ENCODE assay signal across 2 cellular contexts in the genomic region with DNA sequence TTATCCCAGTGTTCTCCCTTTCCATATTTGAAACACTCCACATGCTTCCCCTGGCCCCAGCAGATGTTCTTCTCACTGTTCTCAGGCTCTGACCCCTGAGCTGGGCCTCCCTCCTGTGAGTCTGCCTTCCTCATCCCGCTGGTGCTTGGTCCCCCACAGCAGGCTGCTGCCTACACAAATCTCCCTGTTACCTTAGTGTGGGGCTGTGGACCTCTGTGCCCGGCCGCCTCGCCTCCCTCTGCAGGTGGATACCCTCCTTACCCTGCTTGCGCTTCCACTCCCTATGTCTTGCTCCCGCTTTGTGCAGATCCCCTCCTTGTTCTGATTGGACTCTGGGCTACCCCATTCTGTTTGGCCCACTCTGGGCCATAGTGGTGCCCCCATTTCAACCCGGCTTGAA.
TF ChIP-seq lines count a peak whose summit lies in the region.

No MANE protein-coding gene starts in this region.

TF ChIP-seq in GM23338, 12 proteins besides CTCF, POLR2A, EP300 and RAD21 (continued from another document):
- TF ChIP-seq, protein P1, sequence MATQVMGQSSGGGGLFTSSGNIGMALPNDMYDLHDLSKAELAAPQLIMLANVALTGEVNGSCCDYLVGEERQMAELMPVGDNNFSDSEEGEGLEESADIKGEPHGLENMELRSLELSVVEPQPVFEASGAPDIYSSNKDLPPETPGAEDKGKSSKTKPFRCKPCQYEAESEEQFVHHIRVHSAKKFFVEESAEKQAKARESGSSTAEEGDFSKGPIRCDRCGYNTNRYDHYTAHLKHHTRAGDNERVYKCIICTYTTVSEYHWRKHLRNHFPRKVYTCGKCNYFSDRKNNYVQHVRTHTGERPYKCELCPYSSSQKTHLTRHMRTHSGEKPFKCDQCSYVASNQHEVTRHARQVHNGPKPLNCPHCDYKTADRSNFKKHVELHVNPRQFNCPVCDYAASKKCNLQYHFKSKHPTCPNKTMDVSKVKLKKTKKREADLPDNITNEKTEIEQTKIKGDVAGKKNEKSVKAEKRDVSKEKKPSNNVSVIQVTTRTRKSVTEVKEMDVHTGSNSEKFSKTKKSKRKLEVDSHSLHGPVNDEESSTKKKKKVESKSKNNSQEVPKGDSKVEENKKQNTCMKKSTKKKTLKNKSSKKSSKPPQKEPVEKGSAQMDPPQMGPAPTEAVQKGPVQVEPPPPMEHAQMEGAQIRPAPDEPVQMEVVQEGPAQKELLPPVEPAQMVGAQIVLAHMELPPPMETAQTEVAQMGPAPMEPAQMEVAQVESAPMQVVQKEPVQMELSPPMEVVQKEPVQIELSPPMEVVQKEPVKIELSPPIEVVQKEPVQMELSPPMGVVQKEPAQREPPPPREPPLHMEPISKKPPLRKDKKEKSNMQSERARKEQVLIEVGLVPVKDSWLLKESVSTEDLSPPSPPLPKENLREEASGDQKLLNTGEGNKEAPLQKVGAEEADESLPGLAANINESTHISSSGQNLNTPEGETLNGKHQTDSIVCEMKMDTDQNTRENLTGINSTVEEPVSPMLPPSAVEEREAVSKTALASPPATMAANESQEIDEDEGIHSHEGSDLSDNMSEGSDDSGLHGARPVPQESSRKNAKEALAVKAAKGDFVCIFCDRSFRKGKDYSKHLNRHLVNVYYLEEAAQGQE (IDR thresholded peaks at IDR 0.05; ENCODE audit: unreplicated experiment) = no peak
- TF ChIP-seq, protein P2, sequence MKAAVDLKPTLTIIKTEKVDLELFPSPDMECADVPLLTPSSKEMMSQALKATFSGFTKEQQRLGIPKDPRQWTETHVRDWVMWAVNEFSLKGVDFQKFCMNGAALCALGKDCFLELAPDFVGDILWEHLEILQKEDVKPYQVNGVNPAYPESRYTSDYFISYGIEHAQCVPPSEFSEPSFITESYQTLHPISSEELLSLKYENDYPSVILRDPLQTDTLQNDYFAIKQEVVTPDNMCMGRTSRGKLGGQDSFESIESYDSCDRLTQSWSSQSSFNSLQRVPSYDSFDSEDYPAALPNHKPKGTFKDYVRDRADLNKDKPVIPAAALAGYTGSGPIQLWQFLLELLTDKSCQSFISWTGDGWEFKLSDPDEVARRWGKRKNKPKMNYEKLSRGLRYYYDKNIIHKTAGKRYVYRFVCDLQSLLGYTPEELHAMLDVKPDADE (IDR thresholded peaks at IDR 0.05) = no peak
- no peak for TF ChIP-seq STAT1 (IDR thresholded peaks at IDR 0.05; ENCODE audit: unreplicated experiment)
- TF ChIP-seq EZH2phosphoT487 (IDR thresholded peaks at IDR 0.05; ENCODE audit: unreplicated experiment) = no peak
- TF ChIP-seq NANOG (IDR thresholded peaks at IDR 0.05; ENCODE audit: borderline replicate concordance) = no peak
- TF ChIP-seq ZNF114 (CRISPR knock-in tag; IDR thresholded peaks at IDR 0.05) = no peak
- TF ChIP-seq, protein P3, sequence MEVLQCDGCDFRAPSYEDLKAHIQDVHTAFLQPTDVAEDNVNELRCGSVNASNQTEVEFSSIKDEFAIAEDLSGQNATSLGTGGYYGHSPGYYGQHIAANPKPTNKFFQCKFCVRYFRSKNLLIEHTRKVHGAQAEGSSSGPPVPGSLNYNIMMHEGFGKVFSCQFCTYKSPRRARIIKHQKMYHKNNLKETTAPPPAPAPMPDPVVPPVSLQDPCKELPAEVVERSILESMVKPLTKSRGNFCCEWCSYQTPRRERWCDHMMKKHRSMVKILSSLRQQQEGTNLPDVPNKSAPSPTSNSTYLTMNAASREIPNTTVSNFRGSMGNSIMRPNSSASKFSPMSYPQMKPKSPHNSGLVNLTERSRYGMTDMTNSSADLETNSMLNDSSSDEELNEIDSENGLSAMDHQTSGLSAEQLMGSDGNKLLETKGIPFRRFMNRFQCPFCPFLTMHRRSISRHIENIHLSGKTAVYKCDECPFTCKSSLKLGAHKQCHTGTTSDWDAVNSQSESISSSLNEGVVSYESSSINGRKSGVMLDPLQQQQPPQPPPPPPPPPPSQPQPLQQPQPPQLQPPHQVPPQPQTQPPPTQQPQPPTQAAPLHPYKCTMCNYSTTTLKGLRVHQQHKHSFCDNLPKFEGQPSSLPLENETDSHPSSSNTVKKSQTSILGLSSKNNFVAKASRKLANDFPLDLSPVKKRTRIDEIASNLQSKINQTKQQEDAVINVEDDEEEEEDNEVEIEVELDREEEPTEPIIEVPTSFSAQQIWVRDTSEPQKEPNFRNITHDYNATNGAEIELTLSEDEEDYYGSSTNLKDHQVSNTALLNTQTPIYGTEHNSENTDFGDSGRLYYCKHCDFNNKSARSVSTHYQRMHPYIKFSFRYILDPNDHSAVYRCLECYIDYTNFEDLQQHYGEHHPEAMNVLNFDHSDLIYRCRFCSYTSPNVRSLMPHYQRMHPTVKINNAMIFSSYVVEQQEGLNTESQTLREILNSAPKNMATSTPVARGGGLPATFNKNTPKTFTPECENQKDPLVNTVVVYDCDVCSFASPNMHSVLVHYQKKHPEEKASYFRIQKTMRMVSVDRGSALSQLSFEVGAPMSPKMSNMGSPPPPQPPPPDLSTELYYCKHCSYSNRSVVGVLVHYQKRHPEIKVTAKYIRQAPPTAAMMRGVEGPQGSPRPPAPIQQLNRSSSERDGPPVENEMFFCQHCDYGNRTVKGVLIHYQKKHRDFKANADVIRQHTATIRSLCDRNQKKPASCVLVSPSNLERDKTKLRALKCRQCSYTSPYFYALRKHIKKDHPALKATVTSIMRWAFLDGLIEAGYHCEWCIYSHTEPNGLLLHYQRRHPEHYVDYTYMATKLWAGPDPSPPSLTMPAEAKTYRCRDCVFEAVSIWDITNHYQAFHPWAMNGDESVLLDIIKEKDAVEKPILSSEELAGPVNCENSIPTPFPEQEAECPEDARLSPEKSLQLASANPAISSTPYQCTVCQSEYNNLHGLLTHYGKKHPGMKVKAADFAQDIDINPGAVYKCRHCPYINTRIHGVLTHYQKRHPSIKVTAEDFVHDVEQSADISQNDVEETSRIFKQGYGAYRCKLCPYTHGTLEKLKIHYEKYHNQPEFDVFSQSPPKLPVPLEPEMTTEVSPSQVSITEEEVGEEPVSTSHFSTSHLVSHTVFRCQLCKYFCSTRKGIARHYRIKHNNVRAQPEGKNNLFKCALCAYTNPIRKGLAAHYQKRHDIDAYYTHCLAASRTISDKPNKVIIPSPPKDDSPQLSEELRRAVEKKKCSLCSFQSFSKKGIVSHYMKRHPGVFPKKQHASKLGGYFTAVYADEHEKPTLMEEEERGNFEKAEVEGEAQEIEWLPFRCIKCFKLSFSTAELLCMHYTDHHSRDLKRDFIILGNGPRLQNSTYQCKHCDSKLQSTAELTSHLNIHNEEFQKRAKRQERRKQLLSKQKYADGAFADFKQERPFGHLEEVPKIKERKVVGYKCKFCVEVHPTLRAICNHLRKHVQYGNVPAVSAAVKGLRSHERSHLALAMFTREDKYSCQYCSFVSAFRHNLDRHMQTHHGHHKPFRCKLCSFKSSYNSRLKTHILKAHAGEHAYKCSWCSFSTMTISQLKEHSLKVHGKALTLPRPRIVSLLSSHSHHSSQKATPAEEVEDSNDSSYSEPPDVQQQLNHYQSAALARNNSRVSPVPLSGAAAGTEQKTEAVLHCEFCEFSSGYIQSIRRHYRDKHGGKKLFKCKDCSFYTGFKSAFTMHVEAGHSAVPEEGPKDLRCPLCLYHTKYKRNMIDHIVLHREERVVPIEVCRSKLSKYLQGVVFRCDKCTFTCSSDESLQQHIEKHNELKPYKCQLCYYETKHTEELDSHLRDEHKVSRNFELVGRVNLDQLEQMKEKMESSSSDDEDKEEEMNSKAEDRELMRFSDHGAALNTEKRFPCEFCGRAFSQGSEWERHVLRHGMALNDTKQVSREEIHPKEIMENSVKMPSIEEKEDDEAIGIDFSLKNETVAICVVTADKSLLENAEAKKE (CRISPR knock-in tag; IDR thresholded peaks at IDR 0.05) = no peak

TF ChIP-seq in HEK293T, 16 proteins besides CTCF, POLR2A, EP300 and RAD21 (continued from another document):
- TF ChIP-seq ELF4 (IDR thresholded peaks at IDR 0.05) = no peak
